27 cellular contexts compared by ENCODE assay signal in the genomic region with DNA sequence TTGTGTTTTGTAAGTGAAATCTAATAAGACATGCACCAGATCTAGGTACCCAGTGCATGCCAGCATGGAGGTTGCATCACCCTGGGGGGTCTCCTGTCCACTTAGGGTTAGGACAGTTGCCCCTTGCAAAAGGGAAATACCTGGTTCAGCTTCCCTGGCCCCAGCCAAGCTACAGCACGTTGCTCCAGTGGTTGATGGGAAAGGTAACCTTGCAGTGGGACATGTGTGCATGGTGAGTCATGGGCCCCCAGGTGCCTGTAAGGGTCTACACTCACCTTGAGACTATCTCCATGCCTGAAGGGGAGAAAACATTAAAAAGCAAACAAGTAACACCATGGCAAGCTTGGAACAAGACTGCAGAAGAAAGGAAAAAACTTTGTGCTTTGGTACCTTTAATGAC.
"Had no signal": no experiment of that assay in that cellular context is flagged by ENCODE, and none has a peak within 500 bp of the region (broad histone marks: within the 10 kb centered on the region; RNA-seq: fewer than 3 reads in every experiment).

No MANE protein-coding gene starts in this region.

- H3K9ac ChIP-seq: neural progenitor cell, parathyroid adenoma had no signal

- H2AFZ ChIP-seq: neural progenitor cell, parathyroid adenoma had no signal

- H3K27me3 ChIP-seq: neural progenitor cell, neutrophil, ovary, right lobe of liver, sigmoid colon, stomach, thyroid gland, tibial nerve, upper lobe of left lung, uterus had no signal

- H3K9me3 ChIP-seq: neutrophil, ovary, psoas muscle, right lobe of liver, sigmoid colon, thoracic aorta, thyroid gland, tibial nerve, uterus had no signal

- H3K4me2 ChIP-seq: neural progenitor cell had no signal

- ATAC-seq: naive thymus-derived CD4-positive, alpha-beta T cell; natural killer cell; psoas muscle; right cardiac atrium; right lobe of liver; stimulated activated effector memory CD8-positive, alpha-beta T cell treated with anti-CD3 and anti-CD28 coated beads, Interleukin-12 subunit alpha, Interleukin-12 subunit beta, amount 100 ng/mL, for 72 hours; stimulated activated naive B cell treated with anti-CD40 and anti-IgM and Interleukin-4, amounts not matched to agents 10 μg/mL and 1 μg/mL and 100 μg/mL, for 72 hours had no signal

- H3K4me1 ChIP-seq: neural progenitor cell, parathyroid adenoma, psoas muscle, right lobe of liver, sigmoid colon, stomach, thyroid gland, tibial nerve, upper lobe of left lung, uterus had no signal

- DNase-seq: naive thymus-derived CD4-positive, alpha-beta T cell; natural killer cell; nucleus accumbens; ovary; posterior cingulate gyrus; psoas muscle; right cardiac atrium; right lobe of liver; sigmoid colon; small intestine; stimulated activated CD4-positive, alpha-beta T cell treated with anti-CD3 and anti-CD28 coated beads, Interleukin-15, amount 100 ng/mL, for 24 hours; stimulated activated CD4-positive, alpha-beta T cell treated with anti-CD3 and anti-CD28 coated beads, Interleukin-2, amount 100 ng/mL, for 24 hours; stimulated activated CD4-positive, alpha-beta T cell treated with anti-CD3 and anti-CD28 coated beads, Interleukin-2, amount 100 ng/mL, for 48 hours; stimulated activated CD4-positive, alpha-beta T cell treated with anti-CD3 and anti-CD28 coated beads, Interleukin-4, amount 100 ng/mL, for 24 hours; stimulated activated naive B cell treated with anti-CD40 and anti-IgM and Interleukin-4, amounts not matched to agents 10 μg/mL and 1 μg/mL and 100 μg/mL, for 72 hours; stimulated activated naive CD4-positive, alpha-beta T cell treated with Interleukin-2 at 50 U/mL for 16 hours; stomach; thyroid gland; trophoblast cell; upper lobe of left lung; uterus had no signal

- H3K27ac ChIP-seq: neural progenitor cell, neutrophil, ovary, parathyroid adenoma, psoas muscle, right lobe of liver, sigmoid colon, stomach, thoracic aorta, thyroid gland, tibial nerve, upper lobe of left lung, uterus had no signal

- H3K36me3 ChIP-seq: neural progenitor cell, neutrophil, ovary, right lobe of liver, sigmoid colon, stomach, thoracic aorta, thyroid gland, tibial nerve, upper lobe of left lung, uterus had no signal

- H3K4me3 ChIP-seq: neural progenitor cell, ovary, psoas muscle, right lobe of liver, sigmoid colon, stomach, thoracic aorta, thyroid gland, tibial nerve, upper lobe of left lung, uterus had no signal
